Comparison of ENCODE assay signal across 10 cellular contexts in the genomic region with DNA sequence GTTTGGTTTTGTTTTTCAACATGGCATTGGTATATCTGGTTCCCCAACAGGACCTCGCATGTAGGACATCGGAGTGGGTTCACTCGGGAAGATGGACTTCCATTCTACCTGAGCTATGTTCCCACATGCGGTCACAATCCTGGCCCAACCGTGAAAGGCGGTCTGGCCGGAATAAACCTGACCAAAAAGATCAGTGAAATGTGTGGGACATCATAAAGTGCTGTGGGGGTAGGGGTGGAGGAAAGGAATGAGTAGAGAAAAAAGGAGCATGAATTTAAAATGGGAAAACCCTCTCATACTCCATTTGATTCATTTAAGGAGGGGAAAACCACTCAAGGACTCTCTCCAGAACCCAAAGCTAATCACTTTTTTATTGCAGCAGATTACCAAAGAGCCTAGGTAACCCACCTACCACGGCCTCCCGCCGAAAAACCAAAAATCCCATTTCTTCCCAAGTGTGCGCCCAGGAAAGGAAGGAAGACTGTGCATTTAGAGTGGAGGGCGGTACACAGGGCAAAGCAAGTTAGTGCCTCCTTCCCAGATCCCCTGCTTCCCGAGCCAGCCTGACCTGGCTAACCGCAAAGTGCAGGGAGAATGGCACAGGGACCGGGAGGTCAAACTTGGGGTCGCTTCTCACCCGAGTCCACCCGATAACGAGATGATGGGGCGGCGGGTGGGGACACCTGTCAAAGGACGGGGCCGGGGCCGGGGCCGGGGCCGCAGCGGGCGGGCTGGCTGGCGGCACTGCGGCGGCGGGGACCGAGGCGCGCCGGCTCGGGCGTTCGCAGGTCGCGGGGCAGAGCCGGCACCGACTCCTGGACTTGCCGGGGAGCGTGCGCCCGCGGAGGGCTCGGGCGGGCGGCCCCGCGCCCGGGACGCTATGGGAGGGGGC. TPM values are rescaled to one million over a fixed set of nuclear protein-coding genes. Genes with fewer than 3 reads are reported as not detected.
DNase-seq lines count a peak whose midpoint lies in the region; ATAC-seq and TF ChIP-seq lines count a peak whose summit lies in the region.
"Had no signal": no experiment of that assay in that cellular context is flagged by ENCODE, and none has a peak within 500 bp of the region (broad histone marks: within the 10 kb centered on the region; RNA-seq: fewer than 3 reads in every experiment).

No MANE protein-coding gene starts in this region.

- DNase-seq in NCI-H2029 treated with DMSO at 0.1 percent for 48 hours (lab: John Stamatoyannopoulos, UW) (peak; percentile 40), NCI-H2029 (lab: John Stamatoyannopoulos, UW) (no peak), right atrium auricular region (ENCODE audit: low spot score) (no peak), sigmoid colon (no peak), NCI-H2196 treated with DMSO at 0.1 percent for 48 hours (lab: John Stamatoyannopoulos, UW; ENCODE audit: unreplicated experiment) (no peak)
- DNase-seq in activated CD8-positive, alpha-beta T cell treated with anti-CD3 and anti-CD28 coated beads, Interleukin-2, amount 10 ng/mL, durations not matched to agents 7 days and 5 days, result no peak

- H3K27me3 ChIP-seq in right atrium auricular region (no peaks in the 10 kb centered on the region), sigmoid colon (peaks cover 0 to 3% (median 0%) of the 10 kb centered on the region in 3 donors)

- peak overlapping the region; percentile 40 for H3K4me3 Mint-ChIP-seq in activated CD8-positive, alpha-beta T cell treated with anti-CD3 and anti-CD28 coated beads, Interleukin-2, amount 10 ng/mL, durations not matched to agents 7 days and 5 days

- H3K4me3 ChIP-seq in right atrium auricular region (peak overlapping the region; percentile 62 to 74), sigmoid colon (peak overlapping the region; percentile 26 to 84 (median 68))

- peaks cover 12% of the 10 kb centered on the region for H3K4me1 Mint-ChIP-seq in activated CD8-positive, alpha-beta T cell treated with anti-CD3 and anti-CD28 coated beads, Interleukin-2, amount 10 ng/mL, durations not matched to agents 7 days and 5 days (ENCODE audit: low read depth)

- no peaks in the 10 kb centered on the region for H3K9me3 ChIP-seq in right atrium auricular region
- H3K9me3 ChIP-seq in sigmoid colon, result no peaks in the 10 kb centered on the region
- H3K9me3 ChIP-seq: neutrophil had no signal

- H3K4me1 ChIP-seq in right atrium auricular region (peaks cover 0 to 20% of the 10 kb centered on the region in 2 donors), sigmoid colon (peaks cover 0 to 7% (median 3%) of the 10 kb centered on the region in 4 donors)

- H3K9me3 Mint-ChIP-seq in activated CD8-positive, alpha-beta T cell treated with anti-CD3 and anti-CD28 coated beads, Interleukin-2, amount 10 ng/mL, durations not matched to agents 7 days and 5 days (ENCODE audit: insufficient read depth), result no peaks in the 10 kb centered on the region

- intact Hi-C loops in sigmoid colon (cut with DNase I), result no loop called here

- 10 to 16% methylated on average over 55 of the region's 55 CpGs for WGBS in sigmoid colon, 2 donors

- H3K27me3 Mint-ChIP-seq in activated CD8-positive, alpha-beta T cell treated with anti-CD3 and anti-CD28 coated beads, Interleukin-2, amount 10 ng/mL, durations not matched to agents 7 days and 5 days (ENCODE audit: low read depth), result peaks cover 52% of the 10 kb centered on the region

- TF ChIP-seq CTCF in right atrium auricular region (IDR thresholded peaks at IDR 0.05) (no peak), sigmoid colon (IDR thresholded peaks at IDR 0.05) (no peak)

- CTCF ChIA-PET in activated CD8-positive, alpha-beta T cell treated with anti-CD3 and anti-CD28 coated beads, Interleukin-2, amount 10 ng/mL, durations not matched to agents 7 days and 5 days (lab: Charles Lee), result interaction anchor here (0.8 kb wide), 1 partner anchor 8 kb away, joined by 4 read pairs; no protein-coding TSS in a partner anchor

- H3K36me3 Mint-ChIP-seq in activated CD8-positive, alpha-beta T cell treated with anti-CD3 and anti-CD28 coated beads, Interleukin-2, amount 10 ng/mL, durations not matched to agents 7 days and 5 days (ENCODE audit: low read depth), result peaks cover 4% of the 10 kb centered on the region

- no peak for TF ChIP-seq EP300 in sigmoid colon (IDR thresholded peaks at IDR 0.05)

- TF ChIP-seq POLR2A in sigmoid colon (IDR thresholded peaks at IDR 0.05), result no peak

- no peak overlapping the region for H3K27ac ChIP-seq in right atrium auricular region
- H3K27ac ChIP-seq in sigmoid colon, result no peak overlapping the region
- H3K27ac ChIP-seq: neutrophil, PC-9 had no signal

- ATAC-seq in activated CD8-positive, alpha-beta T cell treated with anti-CD3 and anti-CD28 coated beads, Interleukin-2, amount 10 ng/mL, durations not matched to agents 7 days and 5 days, result peak; percentile 62
- no peak for ATAC-seq in GM19467 (IDR thresholded peaks at IDR 0.05; ENCODE audit: unreplicated experiment)
- ATAC-seq in GM19455 (IDR thresholded peaks at IDR 0.05; ENCODE audit: unreplicated experiment), result no peak

- H3K36me3 ChIP-seq in right atrium auricular region (no peaks in the 10 kb centered on the region), sigmoid colon (no peaks in the 10 kb centered on the region)
- H3K36me3 ChIP-seq: neutrophil had no signal

- no peak overlapping the region for H3K27ac Mint-ChIP-seq in activated CD8-positive, alpha-beta T cell treated with anti-CD3 and anti-CD28 coated beads, Interleukin-2, amount 10 ng/mL, durations not matched to agents 7 days and 5 days

- POLR2A ChIA-PET in activated CD8-positive, alpha-beta T cell treated with anti-CD3 and anti-CD28 coated beads, Interleukin-2, amount 10 ng/mL, durations not matched to agents 7 days and 5 days (lab: Charles Lee), result no interaction called here

RNA-seq across cellular contexts. Expression of a gene that starts 0.7 kb away (rescaled TPM):
- total RNA-seq in activated CD8-positive, alpha-beta T cell treated with anti-CD3 and anti-CD28 coated beads, Interleukin-2, amount 10 ng/mL, durations not matched to agents 7 days and 5 days, result not detected
- total RNA-seq in right atrium auricular region, result 10 to 100 TPM; 14.2 to 21.2 TPM
- 10 to 100 TPM; 11.2 to 25.7 (median 18.9) TPM for total RNA-seq in sigmoid colon
- polyA plus RNA-seq in sigmoid colon, result 1 to 10 TPM; 1.2 to 5.6 (median 1.2) TPM

Comparison
In these comparisons a context has a peak if more than half of its experiments do, and no peak if none do; other contexts are left out.
1. RNA of a gene that starts 0.7 kb away (total RNA-seq): 11.2 to 25.7 TPM in sigmoid colon and 14.2 to 21.2 TPM in right atrium auricular region; not detected in activated CD8-positive, alpha-beta T cell treated with anti-CD3 and anti-CD28 coated beads, Interleukin-2, amount 10 ng/mL, durations not matched to agents 7 days and 5 days; every median in the first group is over 10 times any median in the second.